ENCODE assay signal across 8 cellular contexts in genomic region chr3:9932535-9932842, GRCh38. TPM values are rescaled to one million over a fixed set of nuclear protein-coding genes. Genes with fewer than 3 reads are reported as not detected.
DNase-seq lines count a peak whose midpoint lies in the region; ATAC-seq and TF ChIP-seq lines count a peak whose summit lies in the region.

No MANE protein-coding gene starts in this region.

- H3K4me1 Mint-ChIP-seq in T-helper 17 cell = peaks cover 35% of the 10 kb centered on the region

- H3K4me3 ChIP-seq in GM12875 (ENCODE audit: low read depth, low read length) (peak overlapping the region; percentile 84), fibroblast of pulmonary artery (replicated peaks; ENCODE audit: low read depth, low read length) (peak overlapping the region; percentile 76), retinal pigment epithelial cell (ENCODE audit: low read length) (peak overlapping the region; percentile 76)

- peak overlapping the region; percentile 99 for H3K27ac Mint-ChIP-seq in T-helper 17 cell

- ATAC-seq in T-helper 17 cell = no peak
- no peak for ATAC-seq in GM18868 (IDR thresholded peaks at IDR 0.05; ENCODE audit: unreplicated experiment)

- no peaks in the 10 kb centered on the region for H3K27me3 Mint-ChIP-seq in T-helper 17 cell

- DNase-seq in T-helper 17 cell (no peak), fibroblast of pulmonary artery (ENCODE audit: low read depth) (no peak), retinal pigment epithelial cell (ENCODE audit: low read depth) (no peak), GM10266 (ENCODE audit: extremely low spot score) (no peak), NCI-H1694 treated with DMSO at 0.1 percent for 48 hours (lab: John Stamatoyannopoulos, UW) (no peak)
- no peak for DNase-seq in NK-92 treated with Interleukin-12 subunit alpha and Interleukin-12 subunit beta, amount 100 ng/mL, for 24 hours (lab: John Stamatoyannopoulos, UW)

- H3K36me3 Mint-ChIP-seq in T-helper 17 cell (ENCODE audit: low read depth) = peaks cover 4% of the 10 kb centered on the region

- peak overlapping the region; percentile 97 for H3K4me3 Mint-ChIP-seq in T-helper 17 cell

- no peak for TF ChIP-seq CTCF in GM12875 (IDR thresholded peaks at IDR 0.05; ENCODE audit: borderline replicate concordance, insufficient read depth, low read depth, low read length)
- TF ChIP-seq CTCF in fibroblast of pulmonary artery (IDR thresholded peaks at IDR 0.05; ENCODE audit: low read length, missing control alignments) = no peak
- TF ChIP-seq CTCF in retinal pigment epithelial cell (conservative IDR thresholded peaks at IDR 0.05; ENCODE audit: low read depth, low read length) = no peak
- no peak for TF ChIP-seq CTCF in GM10266 (IDR thresholded peaks at IDR 0.05; ENCODE audit: control insufficient read depth, insufficient read depth, low read depth, missing control alignments)

- no peaks in the 10 kb centered on the region for H3K9me3 ChIP-seq in T-helper 17 cell (ENCODE audit: control insufficient read depth, low read length, poor library complexity, severe bottlenecking)

RNA-seq across cellular contexts. Expression of gene CRELD1, which starts 1.1 kb away (rescaled TPM):
- 10 to 100 TPM; 15.5 to 20.0 TPM for total RNA-seq in T-helper 17 cell

RNA-seq across cellular contexts. Expression of gene IL17RC, which starts 15.6 kb away (rescaled TPM):
- under 1 TPM; 0.47 to 0.92 TPM for total RNA-seq in T-helper 17 cell

RNA-seq across cellular contexts. Expression of gene PRRT3, which starts 19.7 kb away (rescaled TPM):
- total RNA-seq in T-helper 17 cell = 1 to 10 TPM; 5.8 to 5.9 TPM

RNA-seq across cellular contexts. Expression of gene IL17RE, which starts 29.8 kb away (rescaled TPM):
- total RNA-seq in T-helper 17 cell = 10 to 100 TPM; 10.1 to 12.4 TPM

RNA-seq across cellular contexts. Expression of gene JAGN1, which starts 42.1 kb away (rescaled TPM):
- total RNA-seq in T-helper 17 cell = 10 to 100 TPM; 15.4 to 17.8 TPM
